In genomic region chr18:63232826-63233225, GRCh38 we compare ENCODE assay signal across 22 cellular contexts.
DNase-seq lines count a peak whose midpoint lies in the region; ATAC-seq, FAIRE-seq and TF ChIP-seq lines count a peak whose summit lies in the region.
"Had no signal": no experiment of that assay in that cellular context is flagged by ENCODE, and none has a peak within 500 bp of the region (broad histone marks: within the 10 kb centered on the region; RNA-seq: fewer than 3 reads in every experiment).

No MANE protein-coding gene starts in this region.

- RAD21 ChIA-PET in GM12878 (lab: Charles Lee; ENCODE audit: unreplicated experiment): interaction anchor here (0.7 kb wide), 1 partner anchor 78 kb away, joined by 4 read pairs; no protein-coding TSS in a partner anchor

- peaks cover 86% of the 10 kb centered on the region for H3K4me1 Mint-ChIP-seq in activated naive CD4-positive, alpha-beta T cell treated with anti-CD3 and anti-CD28 coated beads, Interleukin-2, amount 50 U/mL, for 24 hours

- 65% methylated on average over 2 of the region's 2 CpGs for WGBS in GM12878 (ENCODE audit: insufficient coverage, insufficient replicate concordance, low lambda C conversion rate, missing lambda C conversion rate)

- intact Hi-C loops in GM12878 (cut with micrococcal nuclease; ENCODE audit: unreplicated experiment) (no loop called here), cardiac septum (cut with DNase I) (no loop called here), Right ventricle myocardium superior (cut with DNase I) (no loop called here)

- H2AFZ ChIP-seq in Karpas-422 (ENCODE audit: low read length) (no peak overlapping the region), GM12878 (ENCODE audit: control insufficient read depth, low read depth, low read length) (no peak overlapping the region)

- no peaks in the 10 kb centered on the region for H3K27me3 ChIP-seq in Karpas-422 (ENCODE audit: low read length)
- no peaks in the 10 kb centered on the region for H3K27me3 ChIP-seq in GM12878 (replicated peaks in 1 of 2; ENCODE audit: control insufficient read depth in 2 of 2, insufficient read depth in 2 of 2, low read length in 1 of 2)
- H3K27me3 ChIP-seq in subcutaneous abdominal adipose tissue (ENCODE audit: control insufficient read depth in 5 of 5, insufficient read depth in 4 of 5, low read length in 5 of 5): no peaks in the 10 kb centered on the region
- H3K27me3 ChIP-seq: sigmoid colon, SJSA1 had no signal

- H3K4me2 ChIP-seq in Karpas-422 (ENCODE audit: low read depth, low read length, poor library complexity, severe bottlenecking): no peak overlapping the region
- peak overlapping the region; percentile 83 for H3K4me2 ChIP-seq in GM12878 (ENCODE audit: control insufficient read depth, insufficient read depth)
- H3K4me2 ChIP-seq: KMS-11 had no signal

- no peak for DNase-seq in activated naive CD4-positive, alpha-beta T cell treated with Interleukin-2 at 50 U/mL for 16 hours
- DNase-seq in Karpas-422 (no peak), GM12878 (ENCODE audit: low read depth, low spot score) (no peak), cardiac septum (ENCODE audit: low spot score) (no peak), NCI-H128 (lab: John Stamatoyannopoulos, UW; ENCODE audit: unreplicated experiment) (no peak), Right ventricle myocardium superior (no peak)
- DNase-seq: activated gamma-delta T cell treated with Interleukin-2 at 50 U/mL for 16 hours, H9, left cardiac atrium, MV-4-11, NCI-H187 treated with DMSO at 0.1 percent for 48 hours, NCI-H446, posterior cingulate gyrus, sigmoid colon, T-helper 9 cell, trophoblast cell had no signal

- no peaks in the 10 kb centered on the region for H3K9me3 ChIP-seq in Karpas-422 (ENCODE audit: low read length)
- peaks cover 26% of the 10 kb centered on the region; the same call in 2 of the 3 replicates for H3K9me3 ChIP-seq in GM12878 (replicated peaks; ENCODE audit: control insufficient read depth, insufficient read depth, low read length)
- no peaks in the 10 kb centered on the region for H3K9me3 ChIP-seq in subcutaneous abdominal adipose tissue (ENCODE audit: control insufficient read depth in 5 of 5, low read length in 5 of 5)
- H3K9me3 ChIP-seq: sigmoid colon, SJSA1 had no signal

- no peaks in the 10 kb centered on the region for H3K9me2 ChIP-seq in Karpas-422 (replicated peaks; ENCODE audit: insufficient read depth, low read length)

- H3K4me3 Mint-ChIP-seq in activated naive CD4-positive, alpha-beta T cell treated with anti-CD3 and anti-CD28 coated beads, Interleukin-2, amount 50 U/mL, for 24 hours: peak overlapping the region; percentile 70
- H3K4me3 Mint-ChIP-seq: H9, WTC11 had no signal

- CTCF ChIA-PET in GM12878 (lab: Yijun Ruan, JAX): no interaction called here

- POLR2A ChIA-PET in GM12878 (lab: Charles Lee): interaction anchor here (0.5 to 1.3 kb wide), 2 partner anchors 19 to 24 kb away, joined by 3 to 4 read pairs; no protein-coding TSS in a partner anchor

- no peak for TF ChIP-seq CTCF in GM12878 (IDR thresholded peaks at IDR 0.05 in 2 of 3, conservative IDR thresholded peaks at IDR 0.05 in 1 of 3; ENCODE audit: control insufficient read depth in 2 of 3, extremely low read depth in 1 of 3, insufficient read depth in 1 of 3, low read depth in 3 of 3, low read length in 3 of 3)

- H3K4me1 ChIP-seq in Karpas-422 (ENCODE audit: low read length) (peaks cover 56% of the 10 kb centered on the region), GM12878 (ENCODE audit: control insufficient read depth, insufficient read depth, low read length) (peaks cover 22% of the 10 kb centered on the region), subcutaneous abdominal adipose tissue (ENCODE audit: control insufficient read depth in 5 of 5, insufficient read depth in 5 of 5, low read length in 5 of 5) (peaks cover 0 to 24% (median 15%) of the 10 kb centered on the region in 5 donors)

- peak overlapping the region; percentile 85 for H3K27ac Mint-ChIP-seq in activated naive CD4-positive, alpha-beta T cell treated with anti-CD3 and anti-CD28 coated beads, Interleukin-2, amount 50 U/mL, for 24 hours
- H3K27ac Mint-ChIP-seq: H9, WTC11 had no signal

- SMC1A ChIA-PET in GM12878 (lab: Charles Lee; ENCODE audit: uncharacterized antibody, unreplicated experiment): interaction anchor here (2.0 kb wide), 1 partner anchor 8 kb away, joined by 5 read pairs; no protein-coding TSS in a partner anchor

- H3K36me3 ChIP-seq in Karpas-422 (ENCODE audit: insufficient read depth, low read length): peaks cover 30% of the 10 kb centered on the region
- H3K36me3 ChIP-seq in GM12878 (ENCODE audit: control insufficient read depth in 2 of 2, insufficient read depth in 2 of 2, low read length in 1 of 2): peaks cover 3% of the 10 kb centered on the region in 2 experiments; a peak in 3 of 4 replicates
- no peaks in the 10 kb centered on the region for H3K36me3 ChIP-seq in subcutaneous abdominal adipose tissue (ENCODE audit: control insufficient read depth in 5 of 5, insufficient read depth in 5 of 5, low read length in 5 of 5)
- H3K36me3 ChIP-seq: sigmoid colon, SJSA1 had no signal

- no TSS peak for BruUV-seq in GM12878 (replicated peaks; lab: Mats Ljungman, UMichigan)

- no peaks in the 10 kb centered on the region for H3K9me3 Mint-ChIP-seq in activated naive CD4-positive, alpha-beta T cell treated with anti-CD3 and anti-CD28 coated beads, Interleukin-2, amount 50 U/mL, for 24 hours

- H3K36me3 Mint-ChIP-seq in activated naive CD4-positive, alpha-beta T cell treated with anti-CD3 and anti-CD28 coated beads, Interleukin-2, amount 50 U/mL, for 24 hours: peaks cover 36% of the 10 kb centered on the region
- H3K36me3 Mint-ChIP-seq: WTC11 had no signal

- H3K79me2 ChIP-seq in Karpas-422 (ENCODE audit: low read length) (peaks cover 90% of the 10 kb centered on the region), GM12878 (ENCODE audit: control insufficient read depth, insufficient read depth, low read length) (peaks cover 64% of the 10 kb centered on the region)

- no peaks in the 10 kb centered on the region for H3K27me3 Mint-ChIP-seq in activated naive CD4-positive, alpha-beta T cell treated with anti-CD3 and anti-CD28 coated beads, Interleukin-2, amount 50 U/mL, for 24 hours

- in situ Hi-C loops in GM12878 (cut with MboI): no loop called here

- H4K20me1 ChIP-seq in Karpas-422 (ENCODE audit: insufficient read depth, low read depth, low read length) (no peaks in the 10 kb centered on the region), GM12878 (ENCODE audit: control insufficient read depth, insufficient read depth) (no peaks in the 10 kb centered on the region)

- no peak for FAIRE-seq in GM12878 (lab: Jason Lieb, UNC)

- no peak for TF ChIP-seq EP300 in GM12878 (IDR thresholded peaks at IDR 0.05; ENCODE audit: borderline replicate concordance in 1 of 2, control insufficient read depth in 1 of 2, low read depth in 2 of 2, low read length in 2 of 2)

- no peak for TF ChIP-seq RAD21 in GM12878 (IDR thresholded peaks at IDR 0.05; ENCODE audit: insufficient read depth, low read depth, low read length)

- no peak for TF ChIP-seq POLR2A in GM12878 (IDR thresholded peaks at IDR 0.05; ENCODE audit: low read depth, low read length)

- H3K9ac ChIP-seq in Karpas-422 (ENCODE audit: low read length) (no peak overlapping the region), GM12878 (ENCODE audit: control insufficient read depth, insufficient read depth, low read length) (no peak overlapping the region), subcutaneous abdominal adipose tissue (ENCODE audit: low read length in 5 of 5) (no peak overlapping the region)
- H3K9ac ChIP-seq: KMS-11 had no signal

- H3K4me3 ChIP-seq in Karpas-422 (ENCODE audit: low read length) (no peak overlapping the region), GM12878 (no peak overlapping the region), subcutaneous abdominal adipose tissue (ENCODE audit: low read depth in 1 of 5, low read length in 5 of 5) (no peak overlapping the region)
- H3K4me3 ChIP-seq: sigmoid colon, SJSA1 had no signal

- H3K27ac ChIP-seq in Karpas-422 (ENCODE audit: low read length): peak overlapping the region; percentile 30; the same call in 1 of the 2 replicates
- H3K27ac ChIP-seq in GM12878 (ENCODE audit: control insufficient read depth, insufficient read depth): peak overlapping the region; percentile 65
- peak overlapping the region; percentile 49 for H3K27ac ChIP-seq in subcutaneous abdominal adipose tissue (ENCODE audit: low read depth, low read length)
- H3K27ac ChIP-seq: KMS-11, sigmoid colon, SJSA1 had no signal

- ATAC-seq in GM12878: peak; percentile 17; the same call in 2 of the 3 replicates
- no peak for ATAC-seq in Right ventricle myocardium superior (ENCODE audit: poor library complexity)
- ATAC-seq: left cardiac atrium, Panc1, WTC11 had no signal

TF ChIP-seq in GM12878, 131 proteins besides CTCF, POLR2A, EP300 and RAD21:
- 0 out of 2 replicates have a peak, but pooled peaks have one; percentile 9 for TF ChIP-seq IKZF1 (conservative IDR thresholded peaks at IDR 0.05)
- no peak for TF ChIP-seq MLLT1 (IDR thresholded peaks at IDR 0.05)
- no peak for TF ChIP-seq HDGF (IDR thresholded peaks at IDR 0.05)
